21 cellular contexts compared by ENCODE assay signal in the genomic region with DNA sequence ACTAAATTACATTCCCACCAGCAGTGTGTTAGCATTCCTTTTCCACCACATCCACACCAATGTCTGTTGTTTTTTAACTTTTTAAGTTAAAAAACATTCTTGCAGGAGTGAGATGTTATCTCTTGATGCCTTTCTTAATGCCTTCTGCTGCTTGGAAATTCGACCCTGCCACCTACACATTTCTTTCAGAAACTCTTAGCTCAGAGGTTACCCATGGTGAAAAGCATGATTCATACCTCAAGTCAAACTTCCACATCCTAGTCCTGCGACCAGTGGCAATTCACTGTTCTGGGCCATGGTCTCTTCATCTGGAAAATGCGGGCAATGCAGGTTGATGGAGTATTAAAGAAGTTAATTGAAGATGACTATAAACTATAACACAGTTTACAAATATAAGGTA. TPM values are rescaled to one million over a fixed set of nuclear protein-coding genes. Genes with fewer than 3 reads are reported as not detected.
DNase-seq lines count a peak whose midpoint lies in the region; ATAC-seq, FAIRE-seq and TF ChIP-seq lines count a peak whose summit lies in the region.
"Had no signal": no experiment of that assay in that cellular context is flagged by ENCODE, and none has a peak within 500 bp of the region (broad histone marks: within the 10 kb centered on the region; RNA-seq: fewer than 3 reads in every experiment).

No MANE protein-coding gene starts in this region.

- no peaks in the 10 kb centered on the region for H3K36me3 Mint-ChIP-seq in T-helper 17 cell (ENCODE audit: low read depth)
- H3K36me3 Mint-ChIP-seq: immature natural killer cell, memory B cell had no signal

- no peaks in the 10 kb centered on the region for H3K9me3 ChIP-seq in psoas muscle
- H3K9me3 ChIP-seq in testis, result no peaks in the 10 kb centered on the region
- no peaks in the 10 kb centered on the region for H3K9me3 ChIP-seq in spleen
- H3K9me3 ChIP-seq in T-helper 17 cell (ENCODE audit: control insufficient read depth, low read length, poor library complexity, severe bottlenecking), result no peaks in the 10 kb centered on the region
- H3K9me3 ChIP-seq: stomach had no signal

- TF ChIP-seq POLR2A in testis (IDR thresholded peaks at IDR 0.05) (no peak), spleen (IDR thresholded peaks at IDR 0.05) (no peak)

- H3K27me3 ChIP-seq in psoas muscle (ENCODE audit: insufficient read depth in 3 of 3, low read length in 2 of 3), result no peaks in the 10 kb centered on the region
- H3K27me3 ChIP-seq in testis, result no peaks in the 10 kb centered on the region
- H3K27me3 ChIP-seq in spleen (replicated peaks in 1 of 7), result no peaks in the 10 kb centered on the region
- H3K27me3 ChIP-seq: stomach had no signal

- H3K4me1 ChIP-seq in psoas muscle (no peaks in the 10 kb centered on the region), testis (no peaks in the 10 kb centered on the region), spleen (peaks cover 0 to 3% (median 0%) of the 10 kb centered on the region in 6 donors)

- intact Hi-C loops in psoas muscle (cut with DNase I) (no loop called here), testis (cut with DNase I; ENCODE audit: low total_unique reads) (no loop called here), spleen (cut with DNase I; ENCODE audit: low total_unique reads) (no loop called here)

- peak; percentile 13 for DNase-seq in Daoy (ENCODE audit: low read depth)
- peak; percentile 22 for DNase-seq in RCC 7860 (ENCODE audit: low spot score)
- peak; percentile 45 for DNase-seq in dedifferentiated amniotic fluid mesenchymal stem cell (ENCODE audit: extremely low spot score)
- DNase-seq in psoas muscle, result no peak
- no peak for DNase-seq in testis
- no peak for DNase-seq in spleen
- DNase-seq in T-helper 17 cell, result no peak
- DNase-seq: activated effector memory CD4-positive, alpha-beta T cell treated with anti-CD3 and anti-CD28 coated beads, Interleukin-2, amount 50 U/mL, for 16 hours; aorta; dermis blood vessel endothelial cell; head of caudate nucleus; immature natural killer cell; NCI-H1436 treated with DMSO at 0.1 percent for 48 hours; NCI-H345; nephron progenitor cell; SHP77; stomach had no signal

- H3K27ac ChIP-seq in psoas muscle (no peak overlapping the region), testis (no peak overlapping the region), spleen (no peak overlapping the region)

- H3K36me3 ChIP-seq in psoas muscle (ENCODE audit: insufficient read depth in 1 of 2, low read depth in 1 of 2) (no peaks in the 10 kb centered on the region), testis (ENCODE audit: low read depth, missing control alignments) (no peaks in the 10 kb centered on the region), spleen (no peaks in the 10 kb centered on the region)
- H3K36me3 ChIP-seq: stomach had no signal

- peaks cover 6% of the 10 kb centered on the region for H3K4me1 Mint-ChIP-seq in T-helper 17 cell
- H3K4me1 Mint-ChIP-seq: immature natural killer cell, memory B cell had no signal

- FAIRE-seq in RCC 7860 (lab: Jason Lieb, UNC), result no peak

- no peak for TF ChIP-seq CTCF in psoas muscle (IDR thresholded peaks at IDR 0.05)
- TF ChIP-seq CTCF in testis (IDR thresholded peaks at IDR 0.05), result no peak
- TF ChIP-seq CTCF in spleen (IDR thresholded peaks at IDR 0.05 in 8 of 11, conservative IDR thresholded peaks at IDR 0.05 in 3 of 11), result no peak

- no peak overlapping the region for H3K27ac Mint-ChIP-seq in T-helper 17 cell
- H3K27ac Mint-ChIP-seq: B cell had no signal

- H3K4me3 ChIP-seq in psoas muscle (peak overlapping the region; percentile 55), testis (no peak overlapping the region), spleen (no peak overlapping the region)

- H3K27me3 Mint-ChIP-seq in T-helper 17 cell, result peaks cover 4% of the 10 kb centered on the region
- H3K27me3 Mint-ChIP-seq: B cell had no signal

- WGBS in psoas muscle, 3 donors, result 77 to 86% (median 85%) methylated on average over 3 of the region's 3 CpGs
- WGBS in testis, 2 donors, result 80% methylated on average over 3 of the region's 3 CpGs
- WGBS in spleen, 5 donors, result 79 to 84% (median 82%) methylated on average over 3 of the region's 3 CpGs

- ATAC-seq in psoas muscle, result no peak
- no peak for ATAC-seq in T-helper 17 cell
- ATAC-seq in GM19395 (IDR thresholded peaks at IDR 0.05; ENCODE audit: unreplicated experiment), result no peak

- H3K4me3 Mint-ChIP-seq in T-helper 17 cell, result no peak overlapping the region
- H3K4me3 Mint-ChIP-seq: nephron progenitor cell had no signal

RNA-seq across cellular contexts. Expression of a gene that starts 12.7 kb away (rescaled TPM):
- total RNA-seq in Daoy (2014; rRNA removed; shearing (Covaris generic)), result 1.6 and 7.1 TPM in 2 replicates
- 1 to 10 TPM; 3.5 to 7.3 (median 5.9) TPM for total RNA-seq in psoas muscle
- polyA plus RNA-seq in psoas muscle, result 1 to 10 TPM; 3.8 to 5.2 (median 3.9) TPM
- 10 to 100 TPM; 15.7 to 20.8 TPM for total RNA-seq in testis
- polyA plus RNA-seq in testis (ENCODE audit: insufficient read depth, low read depth, low replicate concordance), result 13.6 TPM
- total RNA-seq in spleen, result 10 to 100 TPM; 31.2 to 74.2 (median 52.2) TPM
- polyA plus RNA-seq in spleen, result 10 to 100 TPM; 38.4 to 40.4 (median 40.2) TPM
- under 1 TPM; 0.47 to 0.60 TPM for total RNA-seq in T-helper 17 cell
- total RNA-seq: B cell; T-helper 2 cell treated with Interferon-gamma antibody and Interleukin-4, amounts not matched to agents 100 ng/mL and 5 ng/mL, for 36 hours had no signal

Comparison
In these comparisons a context has a peak if more than half of its experiments do, and no peak if none do; other contexts are left out.
1. DNase-seq: peak in Daoy (single experiment), RCC 7860 (single experiment) and dedifferentiated amniotic fluid mesenchymal stem cell (single experiment); none in psoas muscle (0 of 2), testis (single experiment), spleen (single experiment) and T-helper 17 cell (0 of 3).